8 cellular contexts compared by ENCODE assay signal in genomic region chr5:10601246-10602030, GRCh38. TPM values are rescaled to one million over a fixed set of nuclear protein-coding genes. Genes with fewer than 3 reads are reported as not detected.
DNase-seq lines count a peak whose midpoint lies in the region; ATAC-seq and TF ChIP-seq lines count a peak whose summit lies in the region.

No MANE protein-coding gene starts in this region.

- peak; percentile 32 for ATAC-seq in GM19372 (IDR thresholded peaks at IDR 0.05; ENCODE audit: low read depth, unreplicated experiment)
- peak; percentile 54 for ATAC-seq in HG03342 (IDR thresholded peaks at IDR 0.05; ENCODE audit: unreplicated experiment)
- peak; percentile 70 for ATAC-seq in body of pancreas

- POLR2A ChIA-PET in GM10248 (lab: Yijun Ruan, JAX), result interaction anchor here (0.6 to 1.2 kb wide), 2 partner anchors 9 to 31 kb away, joined by 3 read pairs; no protein-coding TSS in a partner anchor

- peak; percentile 70 for DNase-seq in CMK (ENCODE audit: low read depth)
- DNase-seq in NCI-H446 treated with DMSO at 0.1 percent for 48 hours (lab: John Stamatoyannopoulos, UW), result peak; percentile 99
- DNase-seq in body of pancreas, result peak; percentile 60 to 70 (median 64)
- peak; percentile 45 to 95 (median 83) for DNase-seq in hypothalamus (lab: John Stamatoyannopoulos, UW)
- DNase-seq in smooth muscle cell of the brain vasculature (ENCODE audit: low read depth, low spot score), result peak; percentile 82
- no peak for DNase-seq in GM10248 (ENCODE audit: extremely low spot score)

- no peaks in the 10 kb centered on the region for H3K9me3 ChIP-seq in body of pancreas

- no peak overlapping the region for H3K4me3 ChIP-seq in body of pancreas

- no peaks in the 10 kb centered on the region for H3K27me3 ChIP-seq in body of pancreas

- TF ChIP-seq CTCF in body of pancreas (IDR thresholded peaks at IDR 0.05), result no peak
- TF ChIP-seq CTCF in GM10248 (IDR thresholded peaks at IDR 0.05; ENCODE audit: control extremely low read depth, extremely low read depth, low read depth, missing control alignments), result no peak

- CTCF ChIA-PET in GM10248 (lab: Yijun Ruan, JAX), result interaction anchor here (1.3 to 9.9 kb wide), 7 partner anchors 9 to 25 kb away, joined by 3 to 148 read pairs (median 5); no protein-coding TSS in a partner anchor

- no peaks in the 10 kb centered on the region for H3K36me3 ChIP-seq in body of pancreas (replicated peaks in 1 of 2; ENCODE audit: insufficient read depth in 1 of 2, low read depth in 2 of 2)

- peak overlapping the region in 3 of 4 donors; percentile 52 to 63 (median 56) for H3K27ac ChIP-seq in body of pancreas

- no peak for TF ChIP-seq POLR2A in body of pancreas (IDR thresholded peaks at IDR 0.05)

- 34 to 46% methylated on average over 10 to 19 of the region's 19 CpGs for WGBS in body of pancreas, 2 donors

- peaks cover 14% of the 10 kb centered on the region for H3K4me1 ChIP-seq in body of pancreas

- intact Hi-C loops in body of pancreas (cut with DNase I), result no loop called here

RNA-seq across cellular contexts. Expression of gene ANKRD33B, which starts 37.6 kb away (rescaled TPM):
- total RNA-seq in body of pancreas, result 1 to 10 TPM; 2.3 to 3.9 TPM
